In the genomic region with DNA sequence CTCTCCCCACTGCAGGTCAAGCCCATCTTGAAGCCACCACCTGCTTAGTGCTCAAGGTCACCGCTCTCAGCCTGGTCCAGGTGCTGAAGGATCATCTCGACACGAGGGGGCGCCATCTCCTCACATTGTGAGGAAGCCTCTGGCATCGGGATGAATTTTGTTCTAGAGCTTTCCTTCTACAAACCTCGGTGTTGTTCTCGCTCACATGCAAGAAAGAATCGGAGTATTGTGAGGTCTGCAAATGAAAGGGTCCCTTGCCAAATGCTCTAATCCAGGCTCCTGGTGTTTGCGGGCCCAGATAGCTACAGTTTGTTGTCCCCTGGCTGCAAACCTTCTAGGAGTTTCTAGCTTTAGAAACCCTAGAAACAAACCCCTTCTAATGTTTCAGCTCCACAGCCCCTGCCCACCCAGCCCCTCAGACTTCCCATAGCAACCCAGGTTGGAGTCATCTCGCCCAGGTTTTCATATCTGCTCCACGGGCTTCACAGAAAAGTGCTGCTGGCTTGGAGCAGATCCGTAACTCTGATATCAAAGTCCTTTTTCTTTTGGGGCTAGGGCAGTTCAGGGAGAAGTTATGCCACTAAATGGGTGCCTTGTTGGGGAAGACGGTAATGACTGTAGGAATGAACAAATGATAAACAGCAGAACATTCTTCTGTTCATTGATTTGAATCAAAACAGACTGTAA, we compare ENCODE assay signal across 8 cellular contexts. TPM values are rescaled to one million over a fixed set of nuclear protein-coding genes. Genes with fewer than 3 reads are reported as not detected.
DNase-seq lines count a peak whose midpoint lies in the region; ATAC-seq and TF ChIP-seq lines count a peak whose summit lies in the region.

No MANE protein-coding gene starts in this region.

- RAD21 ChIA-PET in HCT116 (lab: Charles Lee; ENCODE audit: low non-redundant PET in 1 of 2, low total read pairs in 2 of 2, uncharacterized antibody in 2 of 2, unreplicated experiment in 2 of 2) = interaction anchor here (0.8 to 2.7 kb wide), 6 partner anchors 22 to 426 kb away, joined by 3 to 37 read pairs (median 5); partner anchors contain the start of genes MRPS6 (in 1 of the 2) and SLC5A3 (in 1 of the 2)

- peak; percentile 96 for TF ChIP-seq RAD21 in HCT116 (IDR thresholded peaks at IDR 0.05; ENCODE audit: low read depth)

- intact Hi-C loops in HCT116 (cut with micrococcal nuclease) (loop anchor here (2.0 to 10.0 kb wide), 3 partner anchors 319 to 708 kb away; no protein-coding TSS in a partner anchor), left cardiac atrium (cut with DNase I) (loop anchor here (2.0 to 10.0 kb wide), 3 partner anchors 291 to 427 kb away; no protein-coding TSS in a partner anchor)

- H3K36me3 ChIP-seq in DOHH2 (ENCODE audit: control insufficient read depth, low read length) (no peaks in the 10 kb centered on the region), HCT116 (ENCODE audit: control insufficient read depth in 1 of 2, insufficient read depth in 2 of 2, low read length in 2 of 2) (no peaks in the 10 kb centered on the region), adipocyte (ENCODE audit: control insufficient read depth, insufficient read depth, low read length, severe bottlenecking) (no peaks in the 10 kb centered on the region)

- no TSS peak for BruUV-seq in HCT116 (replicated peaks; lab: Mats Ljungman, UMichigan)

- H3K9me2 ChIP-seq in DOHH2 (replicated peaks; ENCODE audit: control insufficient read depth, low read length) (no peaks in the 10 kb centered on the region), HCT116 (ENCODE audit: insufficient read depth) (no peaks in the 10 kb centered on the region)

- TF ChIP-seq CTCF in DOHH2 (IDR thresholded peaks at IDR 0.05; ENCODE audit: low read depth, low read length, poor library complexity, severe bottlenecking) = peak; percentile 91
- peak; percentile 83 to 96 (median 88) for TF ChIP-seq CTCF in HCT116 (IDR thresholded peaks at IDR 0.05 in 2 of 3, conservative IDR thresholded peaks at IDR 0.05 in 1 of 3; ENCODE audit: borderline replicate concordance in 1 of 3, insufficient read depth in 1 of 3, low read depth in 2 of 3, low read length in 2 of 3)

- no peaks in the 10 kb centered on the region for H3K27me3 ChIP-seq in DOHH2 (ENCODE audit: control insufficient read depth, low read length)
- H3K27me3 ChIP-seq in HCT116 (ENCODE audit: insufficient read depth, low read length) = no peaks in the 10 kb centered on the region
- no peaks in the 10 kb centered on the region for H3K27me3 ChIP-seq in adipocyte (replicated peaks; ENCODE audit: control insufficient read depth, insufficient read depth, low read length)

- CTCF ChIA-PET in HCT116 (lab: Charles Lee) = interaction anchor here (0.7 to 6.1 kb wide), 23 partner anchors 13 to 679 kb away, joined by 3 to 236 read pairs (median 5); no protein-coding TSS in a partner anchor

- H4K20me1 ChIP-seq in DOHH2 (ENCODE audit: control insufficient read depth, insufficient read depth, low read depth, low read length) = no peaks in the 10 kb centered on the region
- no peaks in the 10 kb centered on the region for H4K20me1 ChIP-seq in HCT116 (ENCODE audit: insufficient read depth)

- peak; percentile 99 for ATAC-seq in HCT116
- peak; percentile 97 for ATAC-seq in left cardiac atrium
- ATAC-seq in GM21786 (IDR thresholded peaks at IDR 0.05; ENCODE audit: unreplicated experiment) = no peak

- H3K4me1 ChIP-seq in DOHH2 (ENCODE audit: control insufficient read depth, low read length) = peaks cover 13% of the 10 kb centered on the region
- H3K4me1 ChIP-seq in HCT116 (ENCODE audit: control insufficient read depth in 1 of 2, insufficient read depth in 2 of 2, low read length in 2 of 2) = peaks cover 0 to 10% of the 10 kb centered on the region in 2 experiments; a peak in 2 of 4 replicates
- peaks cover 7% of the 10 kb centered on the region for H3K4me1 ChIP-seq in adipocyte (ENCODE audit: control insufficient read depth, insufficient read depth, low read length)

- POLR2A ChIA-PET in HCT116 (lab: Charles Lee) = interaction anchor here (1.5 kb wide), 1 partner anchor 423 kb away, joined by 12 read pairs; no protein-coding TSS in a partner anchor

- no peak for TF ChIP-seq POLR2A in HCT116 (IDR thresholded peaks at IDR 0.05; ENCODE audit: borderline replicate concordance, extremely low read depth, insufficient read depth, insufficient read length)

- no peak overlapping the region for H3K9ac ChIP-seq in HCT116 (ENCODE audit: low read length)
- peak overlapping the region; percentile 57 for H3K9ac ChIP-seq in adipocyte (ENCODE audit: low read length)

- peak overlapping the region; percentile 43 for H3K4me2 ChIP-seq in DOHH2 (ENCODE audit: low read length)
- H3K4me2 ChIP-seq in HCT116 (ENCODE audit: low read length) = peak overlapping the region; percentile 31; the same call in 1 of the 2 replicates

- H3K4me3 ChIP-seq in DOHH2 (ENCODE audit: low read length) (no peak overlapping the region), HCT116 (replicated peaks in 1 of 2; ENCODE audit: low read depth in 1 of 2, low read length in 2 of 2) (no peak overlapping the region), adipocyte (ENCODE audit: low read length) (no peak overlapping the region)

- H3F3A ChIP-seq in DOHH2 (ENCODE audit: control insufficient read depth, insufficient read depth) = no peaks in the 10 kb centered on the region

- DNase-seq in HCT116 (ENCODE audit: low read depth, low spot score) (peak; percentile 69), NCI-H1417 (lab: John Stamatoyannopoulos, UW) (peak; percentile 85 to 94 (median 91)), SW 1271 (lab: John Stamatoyannopoulos, UW) (peak; percentile 17 to 66), adipocyte (ENCODE audit: low read depth) (peak; percentile 95), left cardiac atrium (peak; percentile 92), retina (peak; percentile 84)

- peak overlapping the region; percentile 87 for H2AFZ ChIP-seq in HCT116 (ENCODE audit: low read depth, low read length, poor library complexity, severe bottlenecking)

- H3K27ac ChIP-seq in DOHH2 (ENCODE audit: low read depth, low read length) (no peak overlapping the region), HCT116 (ENCODE audit: low read depth, low read length) (no peak overlapping the region)

- H3K9me3 ChIP-seq in DOHH2 (ENCODE audit: control insufficient read depth, insufficient read depth, low read length) = no peaks in the 10 kb centered on the region
- H3K9me3 ChIP-seq in HCT116 (ENCODE audit: control insufficient read depth in 1 of 2, insufficient read depth in 1 of 2, low read depth in 1 of 2, low read length in 2 of 2) = no peaks in the 10 kb centered on the region
- no peaks in the 10 kb centered on the region for H3K9me3 ChIP-seq in adipocyte (ENCODE audit: control insufficient read depth, low read length)

- H3K79me2 ChIP-seq in DOHH2 (ENCODE audit: control insufficient read depth, low read length) (no peaks in the 10 kb centered on the region), HCT116 (ENCODE audit: insufficient read depth, low read length) (no peaks in the 10 kb centered on the region)

TF ChIP-seq in HCT116, 20 proteins besides CTCF, POLR2A, EP300 and RAD21:
- TF ChIP-seq, protein P1, sequence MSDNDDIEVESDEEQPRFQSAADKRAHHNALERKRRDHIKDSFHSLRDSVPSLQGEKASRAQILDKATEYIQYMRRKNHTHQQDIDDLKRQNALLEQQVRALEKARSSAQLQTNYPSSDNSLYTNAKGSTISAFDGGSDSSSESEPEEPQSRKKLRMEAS (IDR thresholded peaks at IDR 0.05) = peak; percentile 31; the same call in 1 of the 2 replicates
- no peak for TF ChIP-seq ZFX (IDR thresholded peaks at IDR 0.05)
TF ChIP-seq in HCT116: peak in this region for 1.

RNA-seq across cellular contexts. Expression of gene ATP5PO, which starts 8.6 kb away (rescaled TPM):
- total RNA-seq in HCT116 (2021; ENCODE audit: unreplicated experiment) = 238 TPM
- polyA plus RNA-seq in HCT116 (2012) = 214 and 306 TPM in 2 replicates
- 100 to 1,000 TPM; 534 to 568 TPM for total RNA-seq in left cardiac atrium

Comparison
In these comparisons a context has a peak if more than half of its experiments do, and no peak if none do; other contexts are left out.
1. DNase-seq: peak in every context shown above with its lines; median percentile 95 in adipocyte; 92 in left cardiac atrium; 91 in NCI-H1417; 84 in retina; 69 in HCT116; 42 in SW 1271.